21 cellular contexts compared by ENCODE assay signal in genomic region chr4:61041527-61041926, GRCh38.
A peak's percentile ranks its signal among the peaks of the same experiment; 100 is the strongest.
DNase-seq lines count a peak whose midpoint lies in the region; ATAC-seq and TF ChIP-seq lines count a peak whose summit lies in the region.
"Had no signal": no experiment of that assay in that cellular context is flagged by ENCODE, and none has a peak within 500 bp of the region (broad histone marks: within the 10 kb centered on the region; RNA-seq: fewer than 3 reads in every experiment).

No MANE protein-coding gene starts in this region.

- CTCF ChIA-PET in WTC11 (lab: Charles Lee): no interaction called here
- CTCF ChIA-PET in naive thymus-derived CD4-positive, alpha-beta T cell (lab: Charles Lee): no interaction called here

- H3K4me3 ChIP-seq in naive thymus-derived CD4-positive, alpha-beta T cell (ENCODE audit: low read length): no peak overlapping the region
- H3K4me3 ChIP-seq: K562 had no signal

- TF ChIP-seq CTCF in WTC11 (IDR thresholded peaks at IDR 0.05): no peak

- ATAC-seq in WTC11 (peak; percentile 85), HG03280 (IDR thresholded peaks at IDR 0.05; ENCODE audit: unreplicated experiment) (no peak)
- ATAC-seq in naive thymus-derived CD4-positive, alpha-beta T cell: no peak
- ATAC-seq: K562, Panc1 had no signal

- intact Hi-C loops in naive thymus-derived CD4-positive, alpha-beta T cell (cut with micrococcal nuclease): no loop called here

- H3K4me1 Mint-ChIP-seq in WTC11: peaks cover 10% of the 10 kb centered on the region
- peaks cover 0 to 2% (median 0%) of the 10 kb centered on the region in 7 donors for H3K4me1 Mint-ChIP-seq in naive thymus-derived CD4-positive, alpha-beta T cell
- H3K4me1 Mint-ChIP-seq: CD14-positive monocyte had no signal

- DNase-seq in NOMO-1 treated with DMSO at 0.1 percent for 48 hours (lab: John Stamatoyannopoulos, UW; ENCODE audit: unreplicated experiment) (peak; percentile 1), NOMO-1 treated with dmso at 0.1 percent for 144 hours (lab: John Stamatoyannopoulos, UW; ENCODE audit: unreplicated experiment) (no peak), MV-4-11 (lab: John Stamatoyannopoulos, UW) (peak; percentile 55), WTC11 (ENCODE audit: low spot score) (no peak), NCI-H146 treated with DMSO at 0.1 percent for 48 hours (lab: John Stamatoyannopoulos, UW; ENCODE audit: unreplicated experiment) (no peak), NCI-H1105 (lab: John Stamatoyannopoulos, UW) (no peak)
- no peak for DNase-seq in naive thymus-derived CD4-positive, alpha-beta T cell
- DNase-seq: 8988T, DMS79, H7, HFFc6, NCI-H1048, NCI-H146, NCI-H2081, NCI-H2171 treated with DMSO at 0.1 percent for 48 hours, NCI-H446, NCI-H526 treated with DMSO at 0.1 percent for 48 hours had no signal

- POLR2A ChIA-PET in WTC11 (lab: Charles Lee): no interaction called here
- POLR2A ChIA-PET in naive thymus-derived CD4-positive, alpha-beta T cell (lab: Charles Lee): no interaction called here

- H3K27ac Mint-ChIP-seq in WTC11: peak overlapping the region; percentile 28
- no peak overlapping the region for H3K27ac Mint-ChIP-seq in naive thymus-derived CD4-positive, alpha-beta T cell
- H3K27ac Mint-ChIP-seq: CD14-positive monocyte, HFFc6 had no signal

- no peak overlapping the region for H3K4me3 Mint-ChIP-seq in WTC11
- H3K4me3 Mint-ChIP-seq in naive thymus-derived CD4-positive, alpha-beta T cell: no peak overlapping the region
- H3K4me3 Mint-ChIP-seq: CD14-positive monocyte, HFFc6 had no signal

- no peaks in the 10 kb centered on the region for H3K36me3 ChIP-seq in naive thymus-derived CD4-positive, alpha-beta T cell (ENCODE audit: control insufficient read depth in 2 of 3, insufficient read depth in 3 of 3, low read length in 3 of 3)

- H3K27me3 Mint-ChIP-seq in WTC11 (ENCODE audit: low read depth): no peaks in the 10 kb centered on the region
- H3K27me3 Mint-ChIP-seq in naive thymus-derived CD4-positive, alpha-beta T cell: no peaks in the 10 kb centered on the region

- H3K27ac ChIP-seq in naive thymus-derived CD4-positive, alpha-beta T cell (ENCODE audit: low read depth, low read length): no peak overlapping the region

- no peaks in the 10 kb centered on the region for H3K9me3 ChIP-seq in naive thymus-derived CD4-positive, alpha-beta T cell (ENCODE audit: control insufficient read depth in 2 of 3, low read length in 3 of 3)

- no peaks in the 10 kb centered on the region for H3K4me1 ChIP-seq in naive thymus-derived CD4-positive, alpha-beta T cell (ENCODE audit: control insufficient read depth in 2 of 2, insufficient read depth in 2 of 2, low read length in 2 of 2)

- peaks cover 10% of the 10 kb centered on the region; the same call in 1 of the 2 replicates for H3K9me3 Mint-ChIP-seq in WTC11
- peaks cover 0 to 27% (median 7%) of the 10 kb centered on the region in 11 donors for H3K9me3 Mint-ChIP-seq in naive thymus-derived CD4-positive, alpha-beta T cell

- peaks cover 3% of the 10 kb centered on the region for H3K36me3 Mint-ChIP-seq in WTC11
- no peaks in the 10 kb centered on the region for H3K36me3 Mint-ChIP-seq in naive thymus-derived CD4-positive, alpha-beta T cell
- H3K36me3 Mint-ChIP-seq: CD14-positive monocyte had no signal

- H3K27me3 ChIP-seq in naive thymus-derived CD4-positive, alpha-beta T cell (ENCODE audit: control insufficient read depth in 2 of 2, insufficient read depth in 2 of 2, low read length in 2 of 2): no peaks in the 10 kb centered on the region

TF ChIP-seq in WTC11, 78 proteins besides CTCF, POLR2A, EP300 and RAD21:
- no peak for TF ChIP-seq E2F4 (CRISPR knock-in tag; IDR thresholded peaks at IDR 0.05; ENCODE audit: borderline replicate concordance, low read depth)
- TF ChIP-seq TP53 (CRISPR knock-in tag; IDR thresholded peaks at IDR 0.05): no peak

Comparison
In these comparisons a context has a peak if more than half of its experiments do, and no peak if none do; other contexts are left out.
1. DNase-seq: peak in NOMO-1 treated with DMSO at 0.1 percent for 48 hours (single experiment) and MV-4-11 (single experiment); none in NOMO-1 treated with dmso at 0.1 percent for 144 hours (single experiment), WTC11 (single experiment), naive thymus-derived CD4-positive, alpha-beta T cell (0 of 9), NCI-H146 treated with DMSO at 0.1 percent for 48 hours (single experiment) and NCI-H1105 (single experiment).